Comparison of ENCODE assay signal across 35 cellular contexts in the genomic region with DNA sequence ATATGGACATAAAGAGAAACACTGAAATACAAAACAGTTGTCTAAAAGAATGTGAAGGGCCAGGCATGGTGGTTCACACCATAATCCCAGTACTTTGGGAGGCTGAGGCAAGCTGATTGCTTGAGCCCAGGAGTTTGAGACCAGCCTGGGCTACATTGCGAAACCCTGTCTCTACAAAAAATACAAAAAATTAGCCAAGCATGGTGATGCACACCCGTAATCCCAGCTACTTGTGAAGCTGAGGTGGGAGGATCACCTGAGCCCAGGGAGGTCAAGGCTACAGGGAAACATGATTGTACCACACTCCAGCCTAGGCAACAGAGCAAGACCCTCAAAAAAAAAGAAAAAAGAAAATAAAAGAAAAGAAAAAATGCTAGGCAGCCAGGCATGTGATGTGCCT. TPM values are rescaled to one million over a fixed set of nuclear protein-coding genes. Genes with fewer than 3 reads are reported as not detected.
DNase-seq lines count a peak whose midpoint lies in the region; ATAC-seq and TF ChIP-seq lines count a peak whose summit lies in the region.
"Had no signal": no experiment of that assay in that cellular context is flagged by ENCODE, and none has a peak within 500 bp of the region (broad histone marks: within the 10 kb centered on the region; RNA-seq: fewer than 3 reads in every experiment).

No MANE protein-coding gene starts in this region.

- no peaks in the 10 kb centered on the region for H3K36me3 ChIP-seq in upper lobe of right lung
- H3K36me3 ChIP-seq: BE2C, brain microvascular endothelial cell, left lung, ovary, vagina had no signal

- H3K4me3 Mint-ChIP-seq in CD14-positive monocyte: no peak overlapping the region
- H3K4me3 Mint-ChIP-seq: activated CD4-positive, alpha-beta T cell treated with anti-CD3 and anti-CD28 coated beads for 36 hours; activated CD8-positive, alpha-beta T cell treated with anti-CD3 and anti-CD28 coated beads for 36 hours; activated naive CD4-positive, alpha-beta T cell treated with anti-CD3 and anti-CD28 coated beads, Interleukin-2, amount 10 ng/mL, durations not matched to agents 7 days and 5 days; activated T-helper 17 cell treated with anti-CD3 and anti-CD28 coated beads, Interleukin-2, amount 50 U/mL, for 72 hours; memory B cell; nephron progenitor cell; stimulated activated naive CD8-positive, alpha-beta T cell treated with anti-CD3 and anti-CD28 coated beads, Interleukin-15, Interleukin-2, amounts not matched to agents 100 ng/mL and 50 ng/mL, for 24 hours had no signal

- intact Hi-C loops in CD14-positive monocyte (cut with micrococcal nuclease): no loop called here
- intact Hi-C loops in upper lobe of right lung (cut with DNase I): no loop called here

- H3K27me3 Mint-ChIP-seq in CD14-positive monocyte (ENCODE audit: low read depth in 3 of 3): peaks cover 0 to 1% (median 0%) of the 10 kb centered on the region in 3 donors
- H3K27me3 Mint-ChIP-seq: memory B cell had no signal

- H3K9me3 ChIP-seq in upper lobe of right lung: no peaks in the 10 kb centered on the region
- H3K9me3 ChIP-seq: BE2C, left lung, ovary, testis, vagina had no signal

- peaks cover 24% of the 10 kb centered on the region for H3K4me1 ChIP-seq in upper lobe of right lung
- H3K4me1 ChIP-seq: BE2C had no signal

- H3K9me3 Mint-ChIP-seq in CD14-positive monocyte: peaks cover 0 to 5% (median 0%) of the 10 kb centered on the region in 7 donors
- H3K9me3 Mint-ChIP-seq: activated CD8-positive, alpha-beta T cell treated with anti-CD3 and anti-CD28 coated beads for 36 hours; activated T-helper 17 cell treated with anti-CD3 and anti-CD28 coated beads, Interleukin-2, amount 50 U/mL, for 72 hours; stimulated activated naive CD8-positive, alpha-beta T cell treated with anti-CD3 and anti-CD28 coated beads, Interleukin-15, Interleukin-2, amounts not matched to agents 100 ng/mL and 50 ng/mL, for 24 hours had no signal

- H3K27ac Mint-ChIP-seq in CD14-positive monocyte: peak overlapping the region; percentile 80 to 97 (median 94)
- H3K27ac Mint-ChIP-seq: activated CD4-positive, alpha-beta T cell treated with anti-CD3 and anti-CD28 coated beads for 36 hours; activated CD8-positive, alpha-beta T cell treated with anti-CD3 and anti-CD28 coated beads for 36 hours; activated naive CD4-positive, alpha-beta T cell treated with anti-CD3 and anti-CD28 coated beads, Interleukin-2, amount 10 ng/mL, durations not matched to agents 7 days and 5 days; activated T-helper 17 cell treated with anti-CD3 and anti-CD28 coated beads, Interleukin-2, amount 50 U/mL, for 72 hours; memory B cell; nephron progenitor cell; stimulated activated naive CD8-positive, alpha-beta T cell treated with anti-CD3 and anti-CD28 coated beads, Interleukin-15, Interleukin-2, amounts not matched to agents 100 ng/mL and 50 ng/mL, for 24 hours had no signal

- H3K4me3 ChIP-seq in HL-60 (replicated peaks; ENCODE audit: insufficient read depth, low read length): no peak overlapping the region
- H3K4me3 ChIP-seq in fibroblast of pulmonary artery (replicated peaks; ENCODE audit: low read depth, low read length): no peak overlapping the region
- H3K4me3 ChIP-seq in upper lobe of right lung: no peak overlapping the region
- H3K4me3 ChIP-seq: left lung, ovary, smooth muscle cell, testis, vagina had no signal

- ATAC-seq in HG03469 (IDR thresholded peaks at IDR 0.05; ENCODE audit: unreplicated experiment) (no peak), upper lobe of right lung (no peak)
- no peak for ATAC-seq in stimulated activated naive CD8-positive, alpha-beta T cell treated with anti-CD3 and anti-CD28 coated beads, Interleukin-15, Interleukin-2, amounts not matched to agents 100 U/mL and 50 U/mL, for 24 hours
- ATAC-seq: activated CD4-positive, alpha-beta T cell treated with anti-CD3 and anti-CD28 coated beads for 36 hours; activated CD8-positive, alpha-beta T cell treated with anti-CD3 and anti-CD28 coated beads for 36 hours; activated T-helper 17 cell treated with anti-CD3 and anti-CD28 coated beads, Interleukin-2, amount 50 U/mL, for 72 hours; left lung; SK-N-SH treated with all-trans-retinoic acid at 6 μM for 48 hours had no signal

- H3K27ac ChIP-seq in HL-60 (replicated peaks): no peak overlapping the region
- H3K27ac ChIP-seq in upper lobe of right lung: no peak overlapping the region
- H3K27ac ChIP-seq: brain microvascular endothelial cell, epithelial cell of prostate, left lung, ovary, testis, vagina had no signal

- no peaks in the 10 kb centered on the region for H3K27me3 ChIP-seq in HL-60 (ENCODE audit: insufficient read depth, poor library complexity, severe bottlenecking)
- no peaks in the 10 kb centered on the region for H3K27me3 ChIP-seq in upper lobe of right lung
- H3K27me3 ChIP-seq: BE2C, brain microvascular endothelial cell, left lung, ovary, testis, vagina had no signal

- DNase-seq in CD14-positive monocyte (ENCODE audit: low spot score) (no peak), HL-60 (ENCODE audit: low read depth in 1 of 2, low spot score in 1 of 2) (peak; percentile 10 to 27), SKM-1 (lab: John Stamatoyannopoulos, UW; ENCODE audit: unreplicated experiment) (peak; percentile 26), fibroblast of pulmonary artery (ENCODE audit: low read depth) (peak; percentile 24), upper lobe of right lung (no peak), 8988T (no peak)
- DNase-seq in stimulated activated naive CD8-positive, alpha-beta T cell treated with anti-CD3 and anti-CD28 coated beads, Interleukin-15, Interleukin-2, amounts not matched to agents 100 U/mL and 50 U/mL, for 24 hours: no peak
- DNase-seq: ACHN; activated CD4-positive, alpha-beta T cell treated with anti-CD3 and anti-CD28 coated beads for 36 hours; activated CD8-positive, alpha-beta T cell treated with anti-CD3 and anti-CD28 coated beads for 36 hours; activated naive CD4-positive, alpha-beta T cell treated with anti-CD3 and anti-CD28 coated beads, Interleukin-2, amount 10 ng/mL, durations not matched to agents 7 days and 5 days; amygdala; BE2C; brain microvascular endothelial cell; effector CD4-positive, alpha-beta T cell; EL; glutamatergic neuron; left lung; NCI-H1092 treated with DMSO at 0.1 percent for 48 hours; NCI-H1694 treated with DMSO at 0.1 percent for 48 hours; NCI-H2171; NCI-H510A; nephron progenitor cell; ovary; retina; stimulated activated CD4-positive, alpha-beta T cell treated with anti-CD3 and anti-CD28 coated beads, Interleukin-1b, Interleukin-23, amount 100 ng/mL, for 48 hours; testis had no signal

- H3K36me3 Mint-ChIP-seq in CD14-positive monocyte: peaks cover 38 to 46% of the 10 kb centered on the region in 2 donors
- H3K36me3 Mint-ChIP-seq: activated naive CD4-positive, alpha-beta T cell treated with anti-CD3 and anti-CD28 coated beads, Interleukin-2, amount 10 ng/mL, durations not matched to agents 7 days and 5 days had no signal

- peaks cover 81% of the 10 kb centered on the region for H3K4me1 Mint-ChIP-seq in CD14-positive monocyte

- TF ChIP-seq CTCF in CD14-positive monocyte (IDR thresholded peaks at IDR 0.05): no peak
- no peak for TF ChIP-seq CTCF in HL-60 (IDR thresholded peaks at IDR 0.05; ENCODE audit: insufficient read depth, low read length)
- no peak for TF ChIP-seq CTCF in fibroblast of pulmonary artery (IDR thresholded peaks at IDR 0.05; ENCODE audit: low read length, missing control alignments)
- no peak for TF ChIP-seq CTCF in upper lobe of right lung (IDR thresholded peaks at IDR 0.05)

RNA-seq across cellular contexts. Expression of a gene that starts 11.8 kb away (rescaled TPM):
- 10 to 100 TPM; 79.5 to 92.8 TPM for polyA plus RNA-seq in CD14-positive monocyte
- 105 TPM for total RNA-seq in upper lobe of right lung

Comparison
In these comparisons a context has a peak if more than half of its experiments do, and no peak if none do; other contexts are left out.
1. DNase-seq: peak in HL-60 (2 of 2), SKM-1 (single experiment) and fibroblast of pulmonary artery (single experiment); none in CD14-positive monocyte (single experiment), upper lobe of right lung (single experiment), stimulated activated naive CD8-positive, alpha-beta T cell treated with anti-CD3 and anti-CD28 coated beads, Interleukin-15, Interleukin-2, amounts not matched to agents 100 U/mL and 50 U/mL, for 24 hours (single experiment) and 8988T (single experiment).